Comparison of ENCODE assay signal across 12 cellular contexts in the genomic region with DNA sequence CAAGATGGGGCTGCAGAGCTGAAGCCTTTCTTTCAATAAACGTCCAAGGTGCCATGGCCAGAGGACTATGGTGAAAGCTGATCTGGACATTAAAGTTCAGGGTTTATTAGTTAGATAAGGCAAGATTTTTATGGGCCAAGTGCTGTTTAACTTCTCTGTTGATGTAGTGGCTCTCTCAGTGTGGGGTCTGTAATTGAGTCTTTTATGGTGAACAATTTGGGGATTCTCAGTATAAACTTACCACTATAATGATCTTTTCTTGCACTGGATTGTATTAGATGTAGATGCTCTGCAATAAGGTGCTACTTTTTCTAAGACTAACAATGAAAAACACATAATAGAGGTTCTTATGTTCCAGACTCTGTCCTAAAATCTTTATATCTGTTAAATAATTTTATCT.
"Had no signal": no experiment of that assay in that cellular context is flagged by ENCODE, and none has a peak within 500 bp of the region (broad histone marks: within the 10 kb centered on the region; RNA-seq: fewer than 3 reads in every experiment).

No MANE protein-coding gene starts in this region.

- H3K9ac ChIP-seq: KMS-11 had no signal

- H3K27ac Mint-ChIP-seq: IgD-negative memory B cell had no signal

- H3K4me3 Mint-ChIP-seq: IgD-negative memory B cell had no signal

- H3K27me3 ChIP-seq: Peyer's patch, SJCRH30 had no signal

- H3K36me3 ChIP-seq: Peyer's patch, SJCRH30 had no signal

- DNase-seq: Kasumi-1, MM.1S, NCI-H510A, NCI-H524 treated with DMSO at 0.1 percent for 48 hours, PC-9, Peyer's patch, SJCRH30, T-helper 1 cell had no signal

- ATAC-seq: K562 had no signal

- H3K4me1 ChIP-seq: Peyer's patch had no signal

- H2AFZ ChIP-seq: PC-9 had no signal

- H3K27ac ChIP-seq: HL-60, KMS-11, PC-9, Peyer's patch, SJCRH30 had no signal

- H3K9me3 ChIP-seq: Peyer's patch, SJCRH30 had no signal

- H3K4me2 ChIP-seq: KMS-11, PC-9 had no signal

- H3K4me3 ChIP-seq: K562, PC-9, Peyer's patch had no signal
